ENCODE assay signal across 1 cellular context in genomic region chr17:64919289-64920025, GRCh38.
TF ChIP-seq lines count a peak whose summit lies in the region.

Gene LRRC37A3, minus strand, starts transcription at chr17:64919478. Its CDS starts 22,221 bp downstream, at chr17:64897257.

TF ChIP-seq in SK-N-SH, 30 proteins besides CTCF, POLR2A, EP300 and RAD21 (continued from another document):
- TF ChIP-seq MAX (IDR thresholded peaks at IDR 0.05; ENCODE audit: low read depth) (peak; percentile 73), USF1 (IDR thresholded peaks at IDR 0.05; ENCODE audit: borderline replicate concordance, low read depth) (peak; percentile 95), CHD2 (IDR thresholded peaks at IDR 0.05; ENCODE audit: low read length, partially characterized antibody) (peak; percentile 70), POLR2AphosphoS5 (IDR thresholded peaks at IDR 0.05; ENCODE audit: low read depth, low read length) (peak; percentile 82)
